Comparison of ENCODE assay signal across 10 cellular contexts in genomic region chr17:31489295-31490018, GRCh38.
DNase-seq lines count a peak whose midpoint lies in the region; ATAC-seq and TF ChIP-seq lines count a peak whose summit lies in the region.
"Had no signal": no experiment of that assay in that cellular context is flagged by ENCODE, and none has a peak within 500 bp of the region (broad histone marks: within the 10 kb centered on the region; RNA-seq: fewer than 3 reads in every experiment).

No MANE protein-coding gene starts in this region.

- TF ChIP-seq CTCF in HCT116 (IDR thresholded peaks at IDR 0.05 in 2 of 3, conservative IDR thresholded peaks at IDR 0.05 in 1 of 3; ENCODE audit: borderline replicate concordance in 1 of 3, insufficient read depth in 1 of 3, low read depth in 2 of 3, low read length in 2 of 3) (no peak), WTC11 (IDR thresholded peaks at IDR 0.05) (no peak), parathyroid adenoma (IDR thresholded peaks at IDR 0.05) (no peak)

- H2AFZ ChIP-seq in HCT116 (ENCODE audit: low read depth, low read length, poor library complexity, severe bottlenecking) (no peak overlapping the region), parathyroid adenoma (no peak overlapping the region)

- peak overlapping the region; percentile 85 for H3K9ac ChIP-seq in HCT116 (ENCODE audit: low read length)
- H3K9ac ChIP-seq in parathyroid adenoma: no peak overlapping the region

- H3K27ac ChIP-seq in HCT116 (ENCODE audit: low read depth, low read length): no peak overlapping the region
- H3K27ac ChIP-seq in iPS DF 6.9 (ENCODE audit: low read length): no peak overlapping the region
- H3K27ac ChIP-seq in parathyroid adenoma: no peak overlapping the region

- H3K27ac Mint-ChIP-seq in WTC11: peak overlapping the region; percentile 84

- H3K4me1 Mint-ChIP-seq in WTC11: peaks cover 57% of the 10 kb centered on the region

- intact Hi-C loops in HCT116 (cut with micrococcal nuclease): no loop called here

- no peaks in the 10 kb centered on the region; the same call in 1 of the 2 replicates for H3K27me3 Mint-ChIP-seq in WTC11 (ENCODE audit: low read depth)

- TF ChIP-seq RAD21 in HCT116 (IDR thresholded peaks at IDR 0.05; ENCODE audit: low read depth): no peak

- H3K9me3 ChIP-seq in HCT116 (ENCODE audit: control insufficient read depth in 1 of 2, insufficient read depth in 1 of 2, low read depth in 1 of 2, low read length in 2 of 2): no peaks in the 10 kb centered on the region
- no peaks in the 10 kb centered on the region for H3K9me3 ChIP-seq in iPS DF 6.9 (ENCODE audit: control insufficient read depth, insufficient read depth, low read length)
- no peaks in the 10 kb centered on the region for H3K9me3 ChIP-seq in parathyroid adenoma (ENCODE audit: control insufficient read depth, low read length)

- peak overlapping the region; percentile 83 for H3K4me3 Mint-ChIP-seq in WTC11

- BruUV-seq in HCT116 (replicated peaks; lab: Mats Ljungman, UMichigan): TSS peak; percentile 43

- H3K9me3 Mint-ChIP-seq in WTC11: no peaks in the 10 kb centered on the region

- ATAC-seq in HCT116 (peak; percentile 27), WTC11 (peak; percentile 70)

- H3K79me2 ChIP-seq in HCT116 (ENCODE audit: insufficient read depth, low read length): peaks cover 3% of the 10 kb centered on the region; the same call in 1 of the 2 replicates
- peaks cover 9% of the 10 kb centered on the region for H3K79me2 ChIP-seq in parathyroid adenoma

- RAD21 ChIA-PET in HCT116 (lab: Charles Lee; ENCODE audit: low non-redundant PET in 1 of 2, low total read pairs in 2 of 2, uncharacterized antibody in 2 of 2, unreplicated experiment in 2 of 2): interaction anchor here (0.6 to 1.2 kb wide), 3 partner anchors 28 to 163 kb away, joined by 3 to 4 read pairs (median 3); no protein-coding TSS in a partner anchor

- no CpG with 5 or more reads among the region's 16 CpGs for WGBS in iPS DF 6.9 (ENCODE audit: insufficient coverage, insufficient read length)

- POLR2A ChIA-PET in HCT116 (lab: Charles Lee) (interaction anchor here (0.6 kb wide), 1 partner anchor 128 kb away, joined by 3 read pairs; no protein-coding TSS in a partner anchor), WTC11 (lab: Charles Lee) (interaction anchor here (0.7 to 1.2 kb wide), 5 partner anchors 9 to 554 kb away, joined by 3 to 10 read pairs (median 3); no protein-coding TSS in a partner anchor)

- no peak for TF ChIP-seq POLR2A in HCT116 (IDR thresholded peaks at IDR 0.05; ENCODE audit: borderline replicate concordance, extremely low read depth, insufficient read depth, insufficient read length)

- no peaks in the 10 kb centered on the region for H4K20me1 ChIP-seq in HCT116 (ENCODE audit: insufficient read depth)

- H3K36me3 ChIP-seq in HCT116 (ENCODE audit: control insufficient read depth in 1 of 2, insufficient read depth in 2 of 2, low read length in 2 of 2) (no peaks in the 10 kb centered on the region), iPS DF 6.9 (ENCODE audit: control insufficient read depth, insufficient read depth, low read length) (no peaks in the 10 kb centered on the region; the same call in 1 of the 2 replicates), parathyroid adenoma (ENCODE audit: control insufficient read depth, insufficient read depth, low read length) (no peaks in the 10 kb centered on the region)

- H3K27me3 ChIP-seq in HCT116 (ENCODE audit: insufficient read depth, low read length): no peaks in the 10 kb centered on the region
- no peaks in the 10 kb centered on the region for H3K27me3 ChIP-seq in iPS DF 6.9 (ENCODE audit: control insufficient read depth, insufficient read depth, low read length)
- no peaks in the 10 kb centered on the region for H3K27me3 ChIP-seq in parathyroid adenoma (ENCODE audit: control insufficient read depth, insufficient read depth, low read length)

- H3K9me2 ChIP-seq in HCT116 (ENCODE audit: insufficient read depth): no peaks in the 10 kb centered on the region

- H3K4me3 ChIP-seq in HCT116 (replicated peaks in 1 of 2; ENCODE audit: low read depth in 1 of 2, low read length in 2 of 2): peak overlapping the region; percentile 66 to 85
- peak overlapping the region; percentile 89; the same call in 1 of the 2 replicates for H3K4me3 ChIP-seq in iPS DF 6.9 (ENCODE audit: low read length)
- peak overlapping the region; percentile 75 for H3K4me3 ChIP-seq in parathyroid adenoma (ENCODE audit: low read depth, low read length)

- H3K4me2 ChIP-seq in HCT116 (ENCODE audit: low read length) (peak overlapping the region; percentile 99), parathyroid adenoma (ENCODE audit: low read length) (peak overlapping the region; percentile 96)

- CTCF ChIA-PET in HCT116 (lab: Charles Lee) (interaction anchor here (0.6 to 1.2 kb wide), 2 partner anchors 45 to 58 kb away, joined by 4 to 5 read pairs; no protein-coding TSS in a partner anchor), WTC11 (lab: Charles Lee) (interaction anchor here (0.6 to 4.0 kb wide), 9 partner anchors 10 to 1280 kb away, joined by 3 to 25 read pairs (median 5); no protein-coding TSS in a partner anchor)

- DNase-seq in HCT116 (ENCODE audit: low read depth, low spot score) (peak; percentile 31), WTC11 (ENCODE audit: low spot score) (peak; percentile 86), iPS DF 6.9 (ENCODE audit: low read depth, low spot score) (peak; percentile 60), COLO829 (ENCODE audit: low spot score) (no peak), NCI-H2081 treated with DMSO at 0.1 percent for 48 hours (lab: John Stamatoyannopoulos, UW) (no peak), GM03348 (ENCODE audit: low spot score) (no peak), midbrain (lab: John Stamatoyannopoulos, UW) (no peak)
- DNase-seq: activated CD4-positive, CD25-positive, alpha-beta regulatory T cell; NCI-H2171 treated with DMSO at 0.1 percent for 48 hours had no signal

- H3K36me3 Mint-ChIP-seq in WTC11: no peaks in the 10 kb centered on the region

- H3K4me1 ChIP-seq in HCT116 (ENCODE audit: control insufficient read depth in 1 of 2, insufficient read depth in 2 of 2, low read length in 2 of 2) (peaks cover 23 to 46% of the 10 kb centered on the region in 2 experiments), iPS DF 6.9 (ENCODE audit: control insufficient read depth, insufficient read depth, low read length) (peaks cover 15% of the 10 kb centered on the region), parathyroid adenoma (peaks cover 13% of the 10 kb centered on the region)

TF ChIP-seq in HCT116, 20 proteins besides CTCF, POLR2A, EP300 and RAD21:
- TF ChIP-seq SP1 (IDR thresholded peaks at IDR 0.05; ENCODE audit: low read depth) (peak; percentile 40; the same call in 1 of the 2 replicates), ELF1 (IDR thresholded peaks at IDR 0.05; ENCODE audit: borderline replicate concordance, low read depth) (no peak)

TF ChIP-seq in WTC11, 78 proteins besides CTCF, POLR2A, EP300 and RAD21:
- TF ChIP-seq PRDM15 (CRISPR knock-in tag; IDR thresholded peaks at IDR 0.05) (peak; percentile 88), SP1 (CRISPR knock-in tag; conservative IDR thresholded peaks at IDR 0.05) (peak; percentile 60; the same call in 1 of the 2 replicates), NR1H2 (CRISPR knock-in tag; IDR thresholded peaks at IDR 0.05) (no peak), FOXP1 (CRISPR knock-in tag; IDR thresholded peaks at IDR 0.05; ENCODE audit: borderline replicate concordance) (peak; percentile 33; the same call in 1 of the 2 replicates)

Comparison
In these comparisons a context has a peak if more than half of its experiments do, and no peak if none do; other contexts are left out.
1. DNase-seq: peak in HCT116 (single experiment), WTC11 (single experiment) and iPS DF 6.9 (single experiment); none in COLO829 (single experiment), NCI-H2081 treated with DMSO at 0.1 percent for 48 hours (single experiment), GM03348 (single experiment) and midbrain (single experiment).
2. Of the 4 proteins assayed by ChIP-seq in both WTC11 and HCT116: peak only in WTC11: none; only in HCT116: none; in both: SP1; in neither: 3.
3. Peak in every context shown above with its lines, with median percentiles within 50 percentile points of each other: H3K4me3 ChIP-seq.